8 cellular contexts compared by ENCODE assay signal in genomic region chr20:62875419-62876355, GRCh38. TPM values are rescaled to one million over a fixed set of nuclear protein-coding genes. Genes with fewer than 3 reads are reported as not detected.
DNase-seq lines count a peak whose midpoint lies in the region; TF ChIP-seq lines count a peak whose summit lies in the region.

No MANE protein-coding gene starts in this region.

- peak overlapping the region; percentile 13; the same call in 1 of the 2 replicates for H3K27ac ChIP-seq in SJCRH30
- H3K27ac ChIP-seq in epithelial cell of prostate, result peak overlapping the region; percentile 41
- no peak overlapping the region for H3K27ac ChIP-seq in MM.1S (ENCODE audit: low read length)

- H2AFZ ChIP-seq in MM.1S (ENCODE audit: low read length), result no peak overlapping the region

- H4K20me1 ChIP-seq in MM.1S (ENCODE audit: insufficient read depth, low read length), result no peaks in the 10 kb centered on the region

- no peak for TF ChIP-seq CTCF in MM.1S (IDR thresholded peaks at IDR 0.05; ENCODE audit: low read length)

- H3K36me3 ChIP-seq in SJCRH30 (no peaks in the 10 kb centered on the region), MM.1S (replicated peaks; ENCODE audit: insufficient read depth, low read length) (no peaks in the 10 kb centered on the region)

- H3K79me2 ChIP-seq in MM.1S (ENCODE audit: low read length), result no peaks in the 10 kb centered on the region

- H3K9me2 ChIP-seq in MM.1S (replicated peaks; ENCODE audit: insufficient read depth, low read length), result no peaks in the 10 kb centered on the region

- no peak overlapping the region for H3K9ac ChIP-seq in MM.1S (ENCODE audit: low read length)

- H3F3A ChIP-seq in MM.1S (ENCODE audit: insufficient read depth, low read length), result no peaks in the 10 kb centered on the region

- H3K9me3 ChIP-seq in SJCRH30 (replicated peaks) (no peaks in the 10 kb centered on the region), MM.1S (replicated peaks; ENCODE audit: insufficient read depth, low read length) (no peaks in the 10 kb centered on the region)

- H3K4me2 ChIP-seq in MM.1S (ENCODE audit: low read depth, low read length), result no peak overlapping the region

- peak; percentile 93 for DNase-seq in COLO829 (ENCODE audit: low spot score)
- peak; percentile 81 for DNase-seq in LoVo (ENCODE audit: low spot score)
- peak; percentile 96 to 97 for DNase-seq in SJCRH30
- no peak for DNase-seq in epithelial cell of prostate (ENCODE audit: low read depth, low spot score)
- DNase-seq in mucosa of gallbladder (ENCODE audit: low spot score), result peak; percentile 71
- DNase-seq in ureter (ENCODE audit: low spot score), result peak; percentile 69
- DNase-seq in activated CD8-positive, alpha-beta memory T cell treated with anti-CD3 and anti-CD28 coated beads, Interleukin-2, amount 50 U/mL, for 48 hours, result no peak
- no peak for DNase-seq in MM.1S

- H3K4me1 ChIP-seq in SJCRH30 (peaks cover 8% of the 10 kb centered on the region), MM.1S (ENCODE audit: low read length) (0 out of 2 replicates have a peak, but pooled peaks cover 5% of the 10 kb centered on the region)

- H3K27me3 ChIP-seq in SJCRH30 (no peaks in the 10 kb centered on the region), MM.1S (replicated peaks; ENCODE audit: insufficient read depth, low read length) (peaks cover 11% of the 10 kb centered on the region)

- H3K4me3 ChIP-seq in SJCRH30 (peak overlapping the region; percentile 2; the same call in 1 of the 2 replicates), MM.1S (ENCODE audit: low read length) (no peak overlapping the region)

RNA-seq across cellular contexts. Expression of gene TCFL5, which starts 14.1 kb away (rescaled TPM):
- total RNA-seq in SJCRH30 (2014; rRNA removed; shearing (Covaris generic)), result 19.9 and 21.2 TPM in 2 replicates
- total RNA-seq in mucosa of gallbladder (8.2 TPM), ureter (11.8 TPM)

RNA-seq across cellular contexts. Expression of gene DIDO1, which starts 50.6 kb away (rescaled TPM):
- 98.5 and 108 TPM in 2 replicates for total RNA-seq in SJCRH30 (2014; rRNA removed; shearing (Covaris generic))
- total RNA-seq in mucosa of gallbladder (61.1 TPM), ureter (75.8 TPM)

RNA-seq across cellular contexts. Expression of gene COL9A3, which starts 58.8 kb away (rescaled TPM):
- 2.0 and 2.1 TPM in 2 replicates for total RNA-seq in SJCRH30 (2014; rRNA removed; shearing (Covaris generic))
- total RNA-seq in mucosa of gallbladder (3.6 TPM), ureter (5.1 TPM)

Comparison
In these comparisons a context has a peak if more than half of its experiments do, and no peak if none do; other contexts are left out.
1. DNase-seq: peak in COLO829 (single experiment), LoVo (single experiment), SJCRH30 (2 of 2), mucosa of gallbladder (single experiment) and ureter (single experiment); none in epithelial cell of prostate (single experiment), activated CD8-positive, alpha-beta memory T cell treated with anti-CD3 and anti-CD28 coated beads, Interleukin-2, amount 50 U/mL, for 48 hours (single experiment) and MM.1S (single experiment).